19 cellular contexts compared by ENCODE assay signal in genomic region chr10:22455068-22455467, GRCh38.
DNase-seq lines count a peak whose midpoint lies in the region; ATAC-seq and TF ChIP-seq lines count a peak whose summit lies in the region.
"Had no signal": no experiment of that assay in that cellular context is flagged by ENCODE, and none has a peak within 500 bp of the region (broad histone marks: within the 10 kb centered on the region; RNA-seq: fewer than 3 reads in every experiment).

No MANE protein-coding gene starts in this region.

- peaks cover 9% of the 10 kb centered on the region for H3K4me1 Mint-ChIP-seq in activated CD4-positive, alpha-beta T cell treated with anti-CD3 and anti-CD28 coated beads for 36 hours
- peaks cover 6% of the 10 kb centered on the region for H3K4me1 Mint-ChIP-seq in activated T-helper 2 cell treated with anti-CD3 and anti-CD28 coated beads, Interferon-gamma antibody, Interleukin-2, Interleukin-4, amounts not matched to agents 10 μg/mL and 5 μg/mL and 100 μg/mL, durations not matched to agents 14 hours and 24 hours and 36 hours (ENCODE audit: low read depth)

- H3K4me3 Mint-ChIP-seq in activated CD4-positive, alpha-beta T cell treated with anti-CD3 and anti-CD28 coated beads for 36 hours: no peak overlapping the region
- H3K4me3 Mint-ChIP-seq in activated T-helper 2 cell treated with anti-CD3 and anti-CD28 coated beads, Interferon-gamma antibody, Interleukin-2, Interleukin-4, amounts not matched to agents 10 μg/mL and 5 μg/mL and 100 μg/mL, durations not matched to agents 14 hours and 24 hours and 36 hours (ENCODE audit: low read depth): no peak overlapping the region
- H3K4me3 Mint-ChIP-seq: naive thymus-derived CD4-positive, alpha-beta T cell had no signal

- H3K36me3 ChIP-seq in esophagus muscularis mucosa: no peaks in the 10 kb centered on the region
- H3K36me3 ChIP-seq: lower lobe of right lung had no signal

- POLR2A ChIA-PET in activated CD4-positive, alpha-beta T cell treated with anti-CD3 and anti-CD28 coated beads for 36 hours (lab: Charles Lee): no interaction called here

- H3K27me3 Mint-ChIP-seq in activated CD4-positive, alpha-beta T cell treated with anti-CD3 and anti-CD28 coated beads for 36 hours: no peaks in the 10 kb centered on the region
- no peaks in the 10 kb centered on the region for H3K27me3 Mint-ChIP-seq in activated T-helper 2 cell treated with anti-CD3 and anti-CD28 coated beads, Interferon-gamma antibody, Interleukin-2, Interleukin-4, amounts not matched to agents 10 μg/mL and 5 μg/mL and 100 μg/mL, durations not matched to agents 14 hours and 24 hours and 36 hours (ENCODE audit: low read depth)
- H3K27me3 Mint-ChIP-seq: progenitor cell of endocrine pancreas had no signal

- no peak overlapping the region for H3K27ac Mint-ChIP-seq in activated CD4-positive, alpha-beta T cell treated with anti-CD3 and anti-CD28 coated beads for 36 hours
- no peak overlapping the region for H3K27ac Mint-ChIP-seq in activated T-helper 2 cell treated with anti-CD3 and anti-CD28 coated beads, Interferon-gamma antibody, Interleukin-2, Interleukin-4, amounts not matched to agents 10 μg/mL and 5 μg/mL and 100 μg/mL, durations not matched to agents 14 hours and 24 hours and 36 hours
- H3K27ac Mint-ChIP-seq: progenitor cell of endocrine pancreas had no signal

- peak; percentile 20 for DNase-seq in activated CD4-positive, alpha-beta T cell treated with anti-CD3 and anti-CD28 coated beads for 36 hours
- no peak for DNase-seq in activated CD4-positive, alpha-beta T cell treated with anti-CD3 and anti-CD28 coated beads for 1 hour
- DNase-seq in esophagus muscularis mucosa (ENCODE audit: extremely low spot score): peak; percentile 47
- DNase-seq in activated T-helper 2 cell treated with anti-CD3 and anti-CD28 coated beads, Interferon-gamma antibody, Interleukin-2, Interleukin-4, amounts not matched to agents 10 μg/mL and 5 μg/mL and 100 μg/mL, durations not matched to agents 14 hours and 24 hours and 36 hours (ENCODE audit: low spot score): no peak
- DNase-seq in NOMO-1 (lab: John Stamatoyannopoulos, UW; ENCODE audit: unreplicated experiment in 2 of 2): no peak
- DNase-seq in NCI-H82 (lab: John Stamatoyannopoulos, UW): no peak
- DNase-seq: 8988T; dorsolateral prefrontal cortex; glutamatergic neuron; lower lobe of right lung; NCI-H187; NCI-H446; stimulated activated naive CD4-positive, alpha-beta T cell treated with Interleukin-2 at 50 U/mL for 16 hours had no signal

- CTCF ChIA-PET in activated CD4-positive, alpha-beta T cell treated with anti-CD3 and anti-CD28 coated beads for 36 hours (lab: Charles Lee): interaction anchor here (0.7 kb wide), 2 partner anchors 882 to 1953 kb away, joined by 3 read pairs; no protein-coding TSS in a partner anchor

- no peak overlapping the region for H3K27ac ChIP-seq in esophagus muscularis mucosa (replicated peaks in 1 of 4)
- H3K27ac ChIP-seq: C4-2B, lower lobe of right lung had no signal

- no peaks in the 10 kb centered on the region for H3K9me3 ChIP-seq in esophagus muscularis mucosa
- H3K9me3 ChIP-seq: lower lobe of right lung had no signal

- no peak for TF ChIP-seq EP300 in esophagus muscularis mucosa (IDR thresholded peaks at IDR 0.05)

- ATAC-seq in activated CD4-positive, alpha-beta T cell treated with anti-CD3 and anti-CD28 coated beads for 36 hours: peak; percentile 26
- ATAC-seq in GM18909 (IDR thresholded peaks at IDR 0.05; ENCODE audit: poor library complexity, unreplicated experiment) (peak; percentile 60), HG02852 (IDR thresholded peaks at IDR 0.05; ENCODE audit: unreplicated experiment) (peak; percentile 63)
- ATAC-seq: esophagus mucosa; lower lobe of right lung; naive thymus-derived CD4-positive, alpha-beta T cell had no signal

- no peak overlapping the region for H3K4me3 ChIP-seq in esophagus muscularis mucosa
- H3K4me3 ChIP-seq: lower lobe of right lung had no signal

- 83% methylated on average over 3 of the region's 4 CpGs for WGBS in esophagus muscularis mucosa

- H3K9me3 Mint-ChIP-seq in activated CD4-positive, alpha-beta T cell treated with anti-CD3 and anti-CD28 coated beads for 36 hours (ENCODE audit: low read depth): peaks cover 7% of the 10 kb centered on the region
- H3K9me3 Mint-ChIP-seq in activated T-helper 2 cell treated with anti-CD3 and anti-CD28 coated beads, Interferon-gamma antibody, Interleukin-2, Interleukin-4, amounts not matched to agents 10 μg/mL and 5 μg/mL and 100 μg/mL, durations not matched to agents 14 hours and 24 hours and 36 hours: no peaks in the 10 kb centered on the region

- no peaks in the 10 kb centered on the region for H3K36me3 Mint-ChIP-seq in activated CD4-positive, alpha-beta T cell treated with anti-CD3 and anti-CD28 coated beads for 36 hours (ENCODE audit: low read depth)
- H3K36me3 Mint-ChIP-seq in activated T-helper 2 cell treated with anti-CD3 and anti-CD28 coated beads, Interferon-gamma antibody, Interleukin-2, Interleukin-4, amounts not matched to agents 10 μg/mL and 5 μg/mL and 100 μg/mL, durations not matched to agents 14 hours and 24 hours and 36 hours (ENCODE audit: low read depth): no peaks in the 10 kb centered on the region

- intact Hi-C loops in activated CD4-positive, alpha-beta T cell treated with anti-CD3 and anti-CD28 coated beads for 36 hours (cut with DNase I, micrococcal nuclease): no loop called here
- intact Hi-C loops in esophagus muscularis mucosa (cut with DNase I): no loop called here
- intact Hi-C loops in activated T-helper 2 cell treated with anti-CD3 and anti-CD28 coated beads, Interferon-gamma antibody, Interleukin-2, Interleukin-4, amounts not matched to agents 10 μg/mL and 5 μg/mL and 100 μg/mL, durations not matched to agents 14 hours and 24 hours and 36 hours (cut with micrococcal nuclease): no loop called here

- no peak for TF ChIP-seq CTCF in esophagus muscularis mucosa (IDR thresholded peaks at IDR 0.05)

- TF ChIP-seq POLR2A in esophagus muscularis mucosa (IDR thresholded peaks at IDR 0.05; ENCODE audit: low read depth): no peak

- no peaks in the 10 kb centered on the region for H3K4me1 ChIP-seq in esophagus muscularis mucosa
- H3K4me1 ChIP-seq: lower lobe of right lung had no signal

- peaks cover 0 to 5% (median 0%) of the 10 kb centered on the region in 4 donors for H3K27me3 ChIP-seq in esophagus muscularis mucosa
- H3K27me3 ChIP-seq: dorsolateral prefrontal cortex had no signal

Comparison
In these comparisons a context has a peak if more than half of its experiments do, and no peak if none do; other contexts are left out.
1. DNase-seq: peak in activated CD4-positive, alpha-beta T cell treated with anti-CD3 and anti-CD28 coated beads for 36 hours (single experiment) and esophagus muscularis mucosa (single experiment); none in activated CD4-positive, alpha-beta T cell treated with anti-CD3 and anti-CD28 coated beads for 1 hour (single experiment), activated T-helper 2 cell treated with anti-CD3 and anti-CD28 coated beads, Interferon-gamma antibody, Interleukin-2, Interleukin-4, amounts not matched to agents 10 μg/mL and 5 μg/mL and 100 μg/mL, durations not matched to agents 14 hours and 24 hours and 36 hours (single experiment), NOMO-1 (0 of 2) and NCI-H82 (single experiment).
2. Peak in every context shown above with its lines, with median percentiles within 50 percentile points of each other: ATAC-seq.